ENCODE assay signal across 18 cellular contexts in the genomic region with DNA sequence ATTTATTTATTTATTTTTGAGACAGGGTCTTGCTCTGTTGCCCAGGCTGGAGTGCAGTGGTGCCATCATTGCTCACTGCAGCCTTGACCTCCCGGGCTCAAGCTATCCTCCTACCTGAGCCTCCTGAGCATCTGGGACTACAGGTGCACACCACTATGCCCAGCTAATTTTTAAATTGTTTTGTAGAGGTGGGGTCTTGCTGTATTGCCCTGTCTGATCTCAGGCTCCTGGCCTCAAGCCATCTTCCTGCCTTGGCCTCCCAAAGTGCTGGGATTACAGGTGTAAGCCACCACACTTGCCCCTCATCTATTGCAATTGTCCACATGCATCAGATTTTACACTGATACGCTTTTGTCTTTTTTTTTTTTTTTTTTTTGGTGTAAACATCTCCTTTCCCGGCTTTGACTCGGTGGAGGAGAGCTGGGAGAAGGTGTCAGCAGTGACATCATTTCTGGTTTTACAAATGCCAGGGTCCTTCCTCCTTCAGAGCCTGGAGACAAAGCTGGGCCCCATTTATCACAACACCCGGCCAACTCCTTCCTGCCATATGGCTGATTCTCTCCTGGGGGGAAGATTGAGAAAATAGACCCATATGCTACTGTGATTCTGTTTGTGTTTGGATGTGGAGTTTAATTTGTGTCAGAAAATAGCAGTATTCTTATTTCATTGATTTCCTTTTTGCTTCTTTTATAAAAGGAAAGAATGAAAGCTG.
A peak's percentile ranks its signal among the peaks of the same experiment; 100 is the strongest.
DNase-seq lines count a peak whose midpoint lies in the region; ATAC-seq and TF ChIP-seq lines count a peak whose summit lies in the region.
"Had no signal": no experiment of that assay in that cellular context is flagged by ENCODE, and none has a peak within 500 bp of the region (broad histone marks: within the 10 kb centered on the region; RNA-seq: fewer than 3 reads in every experiment).

No MANE protein-coding gene starts in this region.

- H3K4me2 ChIP-seq in PC-3 (ENCODE audit: low read length): no peak overlapping the region

- H4K20me1 ChIP-seq in PC-3 (ENCODE audit: low read length): no peaks in the 10 kb centered on the region

- no peaks in the 10 kb centered on the region for H3K9me3 ChIP-seq in PC-3 (ENCODE audit: low read length)

- no peaks in the 10 kb centered on the region for H3K79me2 ChIP-seq in PC-3 (ENCODE audit: low read length)

- intact Hi-C loops in PC-3 (cut with micrococcal nuclease): no loop called here

- H3K27ac ChIP-seq in PC-3 (ENCODE audit: low read length): no peak overlapping the region
- H3K27ac ChIP-seq: C4-2B had no signal

- no peak overlapping the region for H3K27ac Mint-ChIP-seq in WTC11
- H3K27ac Mint-ChIP-seq: T-cell had no signal

- no peaks in the 10 kb centered on the region for H3K27me3 ChIP-seq in PC-3 (ENCODE audit: low read length)

- H3K4me3 Mint-ChIP-seq in WTC11: no peak overlapping the region
- H3K4me3 Mint-ChIP-seq: T-cell had no signal

- DNase-seq in D341Med (ENCODE audit: low spot score) (peak; percentile 43), NCI-H1694 (lab: John Stamatoyannopoulos, UW) (peak; percentile 44), WTC11 (ENCODE audit: low spot score) (no peak), inferior parietal cortex (ENCODE audit: extremely low spot score) (peak; percentile 33), PC-3 (no peak)
- no peak for DNase-seq in activated CD4-positive, alpha-beta T cell treated with anti-CD3 and anti-CD28 coated beads, Interleukin-2, amount 50 U/mL, for 1 hour
- no peak for DNase-seq in activated naive CD4-positive, alpha-beta T cell (lab: John Stamatoyannopoulos, UW)
- DNase-seq: AML-193, DND-41, KG1, NCI-H1092 treated with DMSO at 0.1 percent for 48 hours, NCI-H1436 treated with DMSO at 0.1 percent for 48 hours, NCI-H2029 treated with DMSO at 0.1 percent for 48 hours, NCI-H69, SIG-M5, T-cell had no signal

- TF ChIP-seq CTCF in WTC11 (IDR thresholded peaks at IDR 0.05) (no peak), PC-3 (conservative IDR thresholded peaks at IDR 0.05; ENCODE audit: low read depth, low read length) (no peak)

- H3F3A ChIP-seq in PC-3 (ENCODE audit: low read length, unreplicated experiment): no peaks in the 10 kb centered on the region

- no peaks in the 10 kb centered on the region for H3K4me1 ChIP-seq in PC-3 (ENCODE audit: insufficient read depth, low read length)

- peaks cover 40% of the 10 kb centered on the region for H3K36me3 Mint-ChIP-seq in WTC11
- H3K36me3 Mint-ChIP-seq: T-cell had no signal

- CTCF ChIA-PET in WTC11 (lab: Charles Lee): interaction anchor here (0.6 kb wide), 1 partner anchor 192 kb away, joined by 5 read pairs; no protein-coding TSS in a partner anchor
- CTCF ChIA-PET in PC-3 (lab: Charles Lee): no interaction called here

- no peak overlapping the region for H2AFZ ChIP-seq in PC-3 (ENCODE audit: low read length)

- ATAC-seq in WTC11 (no peak), PC-3 (no peak), HG02763 (IDR thresholded peaks at IDR 0.05; ENCODE audit: unreplicated experiment) (no peak)
- ATAC-seq: T-cell had no signal

- H3K36me3 ChIP-seq in PC-3 (ENCODE audit: low read depth, low read length): no peaks in the 10 kb centered on the region

- H3K4me3 ChIP-seq in PC-3 (ENCODE audit: low read length): no peak overlapping the region

- H3K9me2 ChIP-seq in PC-3 (replicated peaks; ENCODE audit: low read length): no peaks in the 10 kb centered on the region

- no peak overlapping the region for H3K9ac ChIP-seq in PC-3 (ENCODE audit: low read length)

- no peaks in the 10 kb centered on the region for H3K27me3 Mint-ChIP-seq in WTC11 (ENCODE audit: low read depth)
- H3K27me3 Mint-ChIP-seq: T-cell had no signal

- peaks cover 21% of the 10 kb centered on the region for H3K9me3 Mint-ChIP-seq in WTC11

- H3K4me1 Mint-ChIP-seq in WTC11: peaks cover 12% of the 10 kb centered on the region
- H3K4me1 Mint-ChIP-seq: T-cell had no signal

- POLR2A ChIA-PET in WTC11 (lab: Charles Lee) (no interaction called here), PC-3 (lab: Charles Lee; ENCODE audit: unreplicated experiment) (no interaction called here)

- BruUV-seq in PC-3 (replicated peaks; lab: Mats Ljungman, UMichigan): no TSS peak

TF ChIP-seq in WTC11, 78 proteins besides CTCF, POLR2A, EP300 and RAD21:
- TF ChIP-seq, protein P1, sequence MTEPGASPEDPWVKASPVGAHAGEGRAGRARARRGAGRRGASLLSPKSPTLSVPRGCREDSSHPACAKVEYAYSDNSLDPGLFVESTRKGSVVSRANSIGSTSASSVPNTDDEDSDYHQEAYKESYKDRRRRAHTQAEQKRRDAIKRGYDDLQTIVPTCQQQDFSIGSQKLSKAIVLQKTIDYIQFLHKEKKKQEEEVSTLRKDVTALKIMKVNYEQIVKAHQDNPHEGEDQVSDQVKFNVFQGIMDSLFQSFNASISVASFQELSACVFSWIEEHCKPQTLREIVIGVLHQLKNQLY (CRISPR knock-in tag; IDR thresholded peaks at IDR 0.05): no peak
- no peak for TF ChIP-seq SP1 (CRISPR knock-in tag; conservative IDR thresholded peaks at IDR 0.05)
- peak; percentile 92 for TF ChIP-seq ZNF121 (CRISPR knock-in tag; IDR thresholded peaks at IDR 0.05)
- TF ChIP-seq ZNF416 (CRISPR knock-in tag; IDR thresholded peaks at IDR 0.05): no peak
- TF ChIP-seq GTF2I (CRISPR knock-in tag; conservative IDR thresholded peaks at IDR 0.05): 0 out of 2 replicates have a peak, but pooled peaks have one; percentile 36
- TF ChIP-seq, protein P2, sequence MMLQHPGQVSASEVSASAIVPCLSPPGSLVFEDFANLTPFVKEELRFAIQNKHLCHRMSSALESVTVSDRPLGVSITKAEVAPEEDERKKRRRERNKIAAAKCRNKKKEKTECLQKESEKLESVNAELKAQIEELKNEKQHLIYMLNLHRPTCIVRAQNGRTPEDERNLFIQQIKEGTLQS (CRISPR knock-in tag; conservative IDR thresholded peaks at IDR 0.05): no peak

Comparison
In these comparisons a context has a peak if more than half of its experiments do, and no peak if none do; other contexts are left out.
1. DNase-seq: peak in D341Med (single experiment), NCI-H1694 (single experiment) and inferior parietal cortex (single experiment); none in WTC11 (single experiment), PC-3 (single experiment), activated CD4-positive, alpha-beta T cell treated with anti-CD3 and anti-CD28 coated beads, Interleukin-2, amount 50 U/mL, for 1 hour (single experiment) and activated naive CD4-positive, alpha-beta T cell (0 of 4).